In genomic region chr19:7943444-7944176, GRCh38 we compare ENCODE assay signal across 1 cellular context.
TF ChIP-seq lines count a peak whose summit lies in the region.

Gene TIMM44, minus strand, starts transcription at chr19:7943666. Its CDS starts 15 bp downstream, at chr19:7943651.

TF ChIP-seq in GM23338, 12 proteins besides CTCF, POLR2A, EP300 and RAD21 (continued from another document):
- TF ChIP-seq, protein P1, sequence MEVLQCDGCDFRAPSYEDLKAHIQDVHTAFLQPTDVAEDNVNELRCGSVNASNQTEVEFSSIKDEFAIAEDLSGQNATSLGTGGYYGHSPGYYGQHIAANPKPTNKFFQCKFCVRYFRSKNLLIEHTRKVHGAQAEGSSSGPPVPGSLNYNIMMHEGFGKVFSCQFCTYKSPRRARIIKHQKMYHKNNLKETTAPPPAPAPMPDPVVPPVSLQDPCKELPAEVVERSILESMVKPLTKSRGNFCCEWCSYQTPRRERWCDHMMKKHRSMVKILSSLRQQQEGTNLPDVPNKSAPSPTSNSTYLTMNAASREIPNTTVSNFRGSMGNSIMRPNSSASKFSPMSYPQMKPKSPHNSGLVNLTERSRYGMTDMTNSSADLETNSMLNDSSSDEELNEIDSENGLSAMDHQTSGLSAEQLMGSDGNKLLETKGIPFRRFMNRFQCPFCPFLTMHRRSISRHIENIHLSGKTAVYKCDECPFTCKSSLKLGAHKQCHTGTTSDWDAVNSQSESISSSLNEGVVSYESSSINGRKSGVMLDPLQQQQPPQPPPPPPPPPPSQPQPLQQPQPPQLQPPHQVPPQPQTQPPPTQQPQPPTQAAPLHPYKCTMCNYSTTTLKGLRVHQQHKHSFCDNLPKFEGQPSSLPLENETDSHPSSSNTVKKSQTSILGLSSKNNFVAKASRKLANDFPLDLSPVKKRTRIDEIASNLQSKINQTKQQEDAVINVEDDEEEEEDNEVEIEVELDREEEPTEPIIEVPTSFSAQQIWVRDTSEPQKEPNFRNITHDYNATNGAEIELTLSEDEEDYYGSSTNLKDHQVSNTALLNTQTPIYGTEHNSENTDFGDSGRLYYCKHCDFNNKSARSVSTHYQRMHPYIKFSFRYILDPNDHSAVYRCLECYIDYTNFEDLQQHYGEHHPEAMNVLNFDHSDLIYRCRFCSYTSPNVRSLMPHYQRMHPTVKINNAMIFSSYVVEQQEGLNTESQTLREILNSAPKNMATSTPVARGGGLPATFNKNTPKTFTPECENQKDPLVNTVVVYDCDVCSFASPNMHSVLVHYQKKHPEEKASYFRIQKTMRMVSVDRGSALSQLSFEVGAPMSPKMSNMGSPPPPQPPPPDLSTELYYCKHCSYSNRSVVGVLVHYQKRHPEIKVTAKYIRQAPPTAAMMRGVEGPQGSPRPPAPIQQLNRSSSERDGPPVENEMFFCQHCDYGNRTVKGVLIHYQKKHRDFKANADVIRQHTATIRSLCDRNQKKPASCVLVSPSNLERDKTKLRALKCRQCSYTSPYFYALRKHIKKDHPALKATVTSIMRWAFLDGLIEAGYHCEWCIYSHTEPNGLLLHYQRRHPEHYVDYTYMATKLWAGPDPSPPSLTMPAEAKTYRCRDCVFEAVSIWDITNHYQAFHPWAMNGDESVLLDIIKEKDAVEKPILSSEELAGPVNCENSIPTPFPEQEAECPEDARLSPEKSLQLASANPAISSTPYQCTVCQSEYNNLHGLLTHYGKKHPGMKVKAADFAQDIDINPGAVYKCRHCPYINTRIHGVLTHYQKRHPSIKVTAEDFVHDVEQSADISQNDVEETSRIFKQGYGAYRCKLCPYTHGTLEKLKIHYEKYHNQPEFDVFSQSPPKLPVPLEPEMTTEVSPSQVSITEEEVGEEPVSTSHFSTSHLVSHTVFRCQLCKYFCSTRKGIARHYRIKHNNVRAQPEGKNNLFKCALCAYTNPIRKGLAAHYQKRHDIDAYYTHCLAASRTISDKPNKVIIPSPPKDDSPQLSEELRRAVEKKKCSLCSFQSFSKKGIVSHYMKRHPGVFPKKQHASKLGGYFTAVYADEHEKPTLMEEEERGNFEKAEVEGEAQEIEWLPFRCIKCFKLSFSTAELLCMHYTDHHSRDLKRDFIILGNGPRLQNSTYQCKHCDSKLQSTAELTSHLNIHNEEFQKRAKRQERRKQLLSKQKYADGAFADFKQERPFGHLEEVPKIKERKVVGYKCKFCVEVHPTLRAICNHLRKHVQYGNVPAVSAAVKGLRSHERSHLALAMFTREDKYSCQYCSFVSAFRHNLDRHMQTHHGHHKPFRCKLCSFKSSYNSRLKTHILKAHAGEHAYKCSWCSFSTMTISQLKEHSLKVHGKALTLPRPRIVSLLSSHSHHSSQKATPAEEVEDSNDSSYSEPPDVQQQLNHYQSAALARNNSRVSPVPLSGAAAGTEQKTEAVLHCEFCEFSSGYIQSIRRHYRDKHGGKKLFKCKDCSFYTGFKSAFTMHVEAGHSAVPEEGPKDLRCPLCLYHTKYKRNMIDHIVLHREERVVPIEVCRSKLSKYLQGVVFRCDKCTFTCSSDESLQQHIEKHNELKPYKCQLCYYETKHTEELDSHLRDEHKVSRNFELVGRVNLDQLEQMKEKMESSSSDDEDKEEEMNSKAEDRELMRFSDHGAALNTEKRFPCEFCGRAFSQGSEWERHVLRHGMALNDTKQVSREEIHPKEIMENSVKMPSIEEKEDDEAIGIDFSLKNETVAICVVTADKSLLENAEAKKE (CRISPR knock-in tag; IDR thresholded peaks at IDR 0.05): no peak
- TF ChIP-seq ZNF114 (CRISPR knock-in tag; IDR thresholded peaks at IDR 0.05) (no peak), REST (IDR thresholded peaks at IDR 0.05; ENCODE audit: unreplicated experiment) (no peak), NANOG (IDR thresholded peaks at IDR 0.05; ENCODE audit: borderline replicate concordance) (no peak), POLR2AphosphoS5 (IDR thresholded peaks at IDR 0.05; ENCODE audit: low read depth) (peak; percentile 95), EZH2phosphoT487 (IDR thresholded peaks at IDR 0.05; ENCODE audit: unreplicated experiment) (no peak), EZH2 (IDR thresholded peaks at IDR 0.05; ENCODE audit: low read depth, unreplicated experiment) (no peak), CREB1 (CRISPR knock-in tag; IDR thresholded peaks at IDR 0.05; ENCODE audit: low read depth) (peak; percentile 92), STAT1 (IDR thresholded peaks at IDR 0.05; ENCODE audit: unreplicated experiment) (no peak)
TF ChIP-seq in GM23338: peak in this region for 2.
